Comparison of ENCODE assay signal across 19 cellular contexts in genomic region chr1:99992760-99993467, GRCh38. TPM values are rescaled to one million over a fixed set of nuclear protein-coding genes. Genes with fewer than 3 reads are reported as not detected.
A peak's percentile ranks its signal among the peaks of the same experiment; 100 is the strongest.
DNase-seq lines count a peak whose midpoint lies in the region; ATAC-seq, FAIRE-seq and TF ChIP-seq lines count a peak whose summit lies in the region.
"Had no signal": no experiment of that assay in that cellular context is flagged by ENCODE, and none has a peak within 500 bp of the region (broad histone marks: within the 10 kb centered on the region; RNA-seq: fewer than 3 reads in every experiment).

No MANE protein-coding gene starts in this region.

- no peaks in the 10 kb centered on the region; a peak in 1 of 4 replicates for H3K36me3 ChIP-seq in GM12878 (ENCODE audit: control insufficient read depth in 2 of 2, insufficient read depth in 2 of 2, low read length in 1 of 2)

- no TSS peak for BruUV-seq in GM12878 (replicated peaks; lab: Mats Ljungman, UMichigan)

- H3K27me3 Mint-ChIP-seq in activated T-cell treated with anti-CD3 and anti-CD28 coated beads, Interleukin-2, amount 50 U/mL, for 72 hours (ENCODE audit: low read depth) = no peaks in the 10 kb centered on the region
- H3K27me3 Mint-ChIP-seq in type B pancreatic cell = no peaks in the 10 kb centered on the region
- H3K27me3 Mint-ChIP-seq: activated B cell treated with CpG ODN at 0.5 μM for 24 hours had no signal

- peaks cover 12% of the 10 kb centered on the region for H3K4me1 Mint-ChIP-seq in activated T-cell treated with anti-CD3 and anti-CD28 coated beads, Interleukin-2, amount 50 U/mL, for 72 hours (ENCODE audit: low read depth)
- H3K4me1 Mint-ChIP-seq in type B pancreatic cell (ENCODE audit: unreplicated experiment) = no peaks in the 10 kb centered on the region
- H3K4me1 Mint-ChIP-seq: activated B cell treated with CpG ODN at 0.5 μM for 24 hours had no signal

- peak overlapping the region; percentile 63 for H3K27ac Mint-ChIP-seq in activated T-cell treated with anti-CD3 and anti-CD28 coated beads, Interleukin-2, amount 50 U/mL, for 72 hours
- H3K27ac Mint-ChIP-seq in type B pancreatic cell = peak overlapping the region; percentile 16
- H3K27ac Mint-ChIP-seq: activated B cell treated with CpG ODN at 0.5 μM for 24 hours had no signal

- H3K9me3 Mint-ChIP-seq in activated T-cell treated with anti-CD3 and anti-CD28 coated beads, Interleukin-2, amount 50 U/mL, for 72 hours = no peaks in the 10 kb centered on the region
- no peaks in the 10 kb centered on the region for H3K9me3 Mint-ChIP-seq in type B pancreatic cell

- in situ Hi-C loops in GM12878 (cut with MboI) = no loop called here

- CTCF ChIA-PET in GM12878 (lab: Yijun Ruan, JAX) = no interaction called here

- no peak for TF ChIP-seq EP300 in GM12878 (IDR thresholded peaks at IDR 0.05; ENCODE audit: borderline replicate concordance in 1 of 2, control insufficient read depth in 1 of 2, low read depth in 2 of 2, low read length in 2 of 2)

- no peak overlapping the region for H3K4me2 ChIP-seq in GM12878 (ENCODE audit: control insufficient read depth, insufficient read depth)

- H4K20me1 ChIP-seq in GM12878 (ENCODE audit: control insufficient read depth, insufficient read depth) = no peaks in the 10 kb centered on the region

- no peak for ATAC-seq in activated T-cell treated with anti-CD3 and anti-CD28 coated beads, Interleukin-2, amount 50 U/mL, for 72 hours (replicated peaks in 1 of 2)
- ATAC-seq in HG03354 (IDR thresholded peaks at IDR 0.05; ENCODE audit: poor library complexity, severe bottlenecking, unreplicated experiment) (peak; percentile 71), GM12878 (peak; percentile 81), HG03342 (IDR thresholded peaks at IDR 0.05; ENCODE audit: unreplicated experiment) (no peak)
- ATAC-seq: left lobe of liver, Panc1 had no signal

- no peaks in the 10 kb centered on the region for H3K27me3 ChIP-seq in GM12878 (replicated peaks in 1 of 2; ENCODE audit: control insufficient read depth in 2 of 2, insufficient read depth in 2 of 2, low read length in 1 of 2)

- no peak overlapping the region for H3K4me3 Mint-ChIP-seq in activated T-cell treated with anti-CD3 and anti-CD28 coated beads, Interleukin-2, amount 50 U/mL, for 72 hours
- H3K4me3 Mint-ChIP-seq in type B pancreatic cell = no peak overlapping the region
- H3K4me3 Mint-ChIP-seq: activated B cell treated with CpG ODN at 0.5 μM for 24 hours had no signal

- no peak overlapping the region for H3K4me3 ChIP-seq in GM12878

- no peak for TF ChIP-seq RAD21 in GM12878 (IDR thresholded peaks at IDR 0.05; ENCODE audit: insufficient read depth, low read depth, low read length)

- SMC1A ChIA-PET in GM12878 (lab: Charles Lee; ENCODE audit: uncharacterized antibody, unreplicated experiment) = no interaction called here

- peaks cover 5 to 33% of the 10 kb centered on the region in 2 donors for H3K36me3 Mint-ChIP-seq in activated T-cell treated with anti-CD3 and anti-CD28 coated beads, Interleukin-2, amount 50 U/mL, for 72 hours (ENCODE audit: insufficient read depth in 2 of 2)
- peaks cover 43% of the 10 kb centered on the region for H3K36me3 Mint-ChIP-seq in type B pancreatic cell

- H3K9me3 ChIP-seq in GM12878 (replicated peaks; ENCODE audit: control insufficient read depth, insufficient read depth, low read length) = no peaks in the 10 kb centered on the region; the same call in 1 of the 3 replicates

- peak; percentile 27 for FAIRE-seq in GM12878 (lab: Jason Lieb, UNC)

- TF ChIP-seq CTCF in GM12878 (IDR thresholded peaks at IDR 0.05 in 2 of 3, conservative IDR thresholded peaks at IDR 0.05 in 1 of 3; ENCODE audit: control insufficient read depth in 2 of 3, extremely low read depth in 1 of 3, insufficient read depth in 1 of 3, low read depth in 3 of 3, low read length in 3 of 3) = no peak
- TF ChIP-seq CTCF in type B pancreatic cell (conservative IDR thresholded peaks at IDR 0.05) = no peak

- H3K4me1 ChIP-seq in GM12878 (ENCODE audit: control insufficient read depth, insufficient read depth, low read length) = no peaks in the 10 kb centered on the region

- H3K79me2 ChIP-seq in GM12878 (ENCODE audit: control insufficient read depth, insufficient read depth, low read length) = peaks cover 2% of the 10 kb centered on the region

- no peak for TF ChIP-seq POLR2A in GM12878 (IDR thresholded peaks at IDR 0.05; ENCODE audit: low read depth, low read length)

- no peak for DNase-seq in activated T-cell treated with anti-CD3 and anti-CD28 coated beads, Interleukin-2, amount 50 U/mL, for 72 hours
- no peak for DNase-seq in activated T-cell treated with anti-CD3 and anti-CD28 coated beads for 4 hours
- peak; percentile 15 for DNase-seq in GM12878 (ENCODE audit: low read depth, low spot score)
- no peak for DNase-seq in type B pancreatic cell (ENCODE audit: extremely low spot score, unreplicated experiment)
- DNase-seq in AG08395 (ENCODE audit: low spot score) = no peak
- DNase-seq in cardiac septum (ENCODE audit: low spot score) = no peak
- DNase-seq: activated B cell treated with CpG ODN at 0.5 μM for 24 hours; activated CD8-positive, alpha-beta memory T cell treated with anti-CD3 and anti-CD28 coated beads for 24 hours; activated effector memory CD4-positive, alpha-beta T cell treated with Interleukin-2 at 50 U/mL for 16 hours; aorta; GOT3; Kasumi-1; NCI-H187 treated with DMSO at 0.1 percent for 48 hours; NCI-H526 treated with DMSO at 0.1 percent for 48 hours had no signal

- no peak overlapping the region for H3K27ac ChIP-seq in GM12878 (ENCODE audit: control insufficient read depth, insufficient read depth)
- H3K27ac ChIP-seq: C4-2B had no signal

- 77% methylated on average over 3 of the region's 3 CpGs for WGBS in GM12878 (ENCODE audit: insufficient coverage, insufficient replicate concordance, low lambda C conversion rate, missing lambda C conversion rate)

- no peak overlapping the region for H3K9ac ChIP-seq in GM12878 (ENCODE audit: control insufficient read depth, insufficient read depth, low read length)

- POLR2A ChIA-PET in GM12878 (lab: Charles Lee) = no interaction called here

- RAD21 ChIA-PET in GM12878 (lab: Charles Lee; ENCODE audit: unreplicated experiment) = no interaction called here

- H2AFZ ChIP-seq in GM12878 (ENCODE audit: control insufficient read depth, low read depth, low read length) = no peak overlapping the region

- intact Hi-C loops in GM12878 (cut with micrococcal nuclease; ENCODE audit: unreplicated experiment) (no loop called here), cardiac septum (cut with DNase I) (no loop called here)

TF ChIP-seq in GM12878, 131 proteins besides CTCF, POLR2A, EP300 and RAD21 (continues in another document):
- TF ChIP-seq MYC (IDR thresholded peaks at IDR 0.05; ENCODE audit: insufficient read depth, insufficient read length, insufficient replicate concordance, low read length, severe bottlenecking) (no peak), ATF7 (IDR thresholded peaks at IDR 0.05; ENCODE audit: low read depth) (no peak; the same call in 1 of the 2 replicates), MTA2 (IDR thresholded peaks at IDR 0.05; ENCODE audit: low read depth) (peak; percentile 26; the same call in 1 of the 2 replicates)
- TF ChIP-seq, protein P1, sequence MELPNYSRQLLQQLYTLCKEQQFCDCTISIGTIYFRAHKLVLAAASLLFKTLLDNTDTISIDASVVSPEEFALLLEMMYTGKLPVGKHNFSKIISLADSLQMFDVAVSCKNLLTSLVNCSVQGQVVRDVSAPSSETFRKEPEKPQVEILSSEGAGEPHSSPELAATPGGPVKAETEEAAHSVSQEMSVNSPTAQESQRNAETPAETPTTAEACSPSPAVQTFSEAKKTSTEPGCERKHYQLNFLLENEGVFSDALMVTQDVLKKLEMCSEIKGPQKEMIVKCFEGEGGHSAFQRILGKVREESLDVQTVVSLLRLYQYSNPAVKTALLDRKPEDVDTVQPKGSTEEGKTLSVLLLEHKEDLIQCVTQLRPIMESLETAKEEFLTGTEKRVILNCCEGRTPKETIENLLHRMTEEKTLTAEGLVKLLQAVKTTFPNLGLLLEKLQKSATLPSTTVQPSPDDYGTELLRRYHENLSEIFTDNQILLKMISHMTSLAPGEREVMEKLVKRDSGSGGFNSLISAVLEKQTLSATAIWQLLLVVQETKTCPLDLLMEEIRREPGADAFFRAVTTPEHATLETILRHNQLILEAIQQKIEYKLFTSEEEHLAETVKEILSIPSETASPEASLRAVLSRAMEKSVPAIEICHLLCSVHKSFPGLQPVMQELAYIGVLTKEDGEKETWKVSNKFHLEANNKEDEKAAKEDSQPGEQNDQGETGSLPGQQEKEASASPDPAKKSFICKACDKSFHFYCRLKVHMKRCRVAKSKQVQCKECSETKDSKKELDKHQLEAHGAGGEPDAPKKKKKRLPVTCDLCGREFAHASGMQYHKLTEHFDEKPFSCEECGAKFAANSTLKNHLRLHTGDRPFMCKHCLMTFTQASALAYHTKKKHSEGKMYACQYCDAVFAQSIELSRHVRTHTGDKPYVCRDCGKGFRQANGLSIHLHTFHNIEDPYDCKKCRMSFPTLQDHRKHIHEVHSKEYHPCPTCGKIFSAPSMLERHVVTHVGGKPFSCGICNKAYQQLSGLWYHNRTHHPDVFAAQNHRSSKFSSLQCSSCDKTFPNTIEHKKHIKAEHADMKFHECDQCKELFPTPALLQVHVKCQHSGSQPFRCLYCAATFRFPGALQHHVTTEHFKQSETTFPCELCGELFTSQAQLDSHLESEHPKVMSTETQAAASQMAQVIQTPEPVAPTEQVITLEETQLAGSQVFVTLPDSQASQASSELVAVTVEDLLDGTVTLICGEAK (IDR thresholded peaks at IDR 0.05; ENCODE audit: borderline replicate concordance) = no peak

RNA-seq across cellular contexts. Expression of gene SLC35A3, which starts 23.1 kb away (rescaled TPM):
- total RNA-seq in activated T-cell treated with anti-CD3 and anti-CD28 coated beads, Interleukin-2, amount 50 U/mL, for 72 hours = 10 to 100 TPM; 17.2 to 19.2 TPM
- 69.9 and 77.4 TPM in 2 replicates for total RNA-seq in GM12878 (2013; cell fraction: nucleolus; rRNA removed)
- 24.3 and 25.7 TPM in 2 replicates for total RNA-seq in GM12878 (2014; rRNA removed)
- 16.1 and 16.4 TPM in 2 replicates for total RNA-seq in GM12878 (2014; rRNA removed; fragmentation: Illumina TruSeq; extraction: Trizol)
- 10.7 and 11.8 TPM in 2 replicates for total RNA-seq in GM12878 (2021)
- 5.7 TPM for polyA plus RNA-seq in GM12878 (2011; ENCODE audit: low read depth)
- 20.3 and 42.3 TPM in 2 replicates for polyA plus RNA-seq in GM12878 (2011; rRNA removed)
- 7.7 and 7.8 TPM in 2 replicates for polyA plus RNA-seq in GM12878 (2011; cell fraction: cytosol; rRNA removed)
- 11.8 and 16.0 TPM in 2 replicates for polyA plus RNA-seq in GM12878 (2011; cell fraction: nucleus; rRNA removed)
- polyA plus RNA-seq in GM12878 (2012) = 10.5 and 10.7 TPM in 2 replicates
- polyA plus RNA-seq in GM12878 (2014; fragmentation: Illumina TruSeq; extraction: Trizol) = 11.7 and 17.3 TPM in 2 replicates
- 1 to 10 TPM; 3.6 to 4.9 TPM for polyA plus RNA-seq in GM12878 (2014; fragmentation: Nextera tagmentation; extraction: Ambion mirVana)
- polyA plus RNA-seq in GM12878 (2014; rRNA removed) = 13.4 and 14.7 TPM in 2 replicates
- polyA plus RNA-seq in GM12878 (2016; fragmentation: Nextera tagmentation; extraction: Ambion mirVana) = 10 to 100 TPM; 17.0 to 20.4 TPM
- polyA minus RNA-seq in GM12878 (2011; rRNA and poly(A)+ RNA removed) = 9.3 and 10.6 TPM in 2 replicates
- 3.6 and 5.3 TPM in 2 replicates for polyA minus RNA-seq in GM12878 (2011; cell fraction: cytosol; rRNA and poly(A)+ RNA removed)
- polyA minus RNA-seq in GM12878 (2011; cell fraction: nucleus; rRNA and poly(A)+ RNA removed) = 11.7 and 20.9 TPM in 2 replicates
- total RNA-seq in type B pancreatic cell (ENCODE audit: low replicate concordance) = 26.7 and 45.0 TPM in 2 replicates
- total RNA-seq in cardiac septum = 9.8 TPM

Comparison
In these comparisons a context has a peak if more than half of its experiments do, and no peak if none do; other contexts are left out.
1. ATAC-seq: peak in HG03354 (single experiment) and GM12878 (single experiment); none in activated T-cell treated with anti-CD3 and anti-CD28 coated beads, Interleukin-2, amount 50 U/mL, for 72 hours (0 of 2) and HG03342 (single experiment).